35 cellular contexts compared by ENCODE assay signal in genomic region chrX:133391116-133391515, GRCh38. TPM values are rescaled to one million over a fixed set of nuclear protein-coding genes. Genes with fewer than 3 reads are reported as not detected.
A peak's percentile ranks its signal among the peaks of the same experiment; 100 is the strongest.
DNase-seq lines count a peak whose midpoint lies in the region; ATAC-seq, FAIRE-seq and TF ChIP-seq lines count a peak whose summit lies in the region.
"Had no signal": no experiment of that assay in that cellular context is flagged by ENCODE, and none has a peak within 500 bp of the region (broad histone marks: within the 10 kb centered on the region; RNA-seq: fewer than 3 reads in every experiment).

No MANE protein-coding gene starts in this region.

- H3K27me3 Mint-ChIP-seq in endodermal cell (ENCODE audit: insufficient read depth) (no peaks in the 10 kb centered on the region), neural progenitor cell (ENCODE audit: insufficient read depth, low read depth) (no peaks in the 10 kb centered on the region)
- peaks cover 9% of the 10 kb centered on the region for H3K27me3 Mint-ChIP-seq in CD8-positive, alpha-beta T cell (ENCODE audit: low read depth)
- H3K27me3 Mint-ChIP-seq: T-helper 17 cell had no signal

- H3K4me3 Mint-ChIP-seq in endodermal cell (peak overlapping the region; percentile 7), neural progenitor cell (peak overlapping the region; percentile 59)
- no peak overlapping the region for H3K4me3 Mint-ChIP-seq in CD8-positive, alpha-beta T cell
- H3K4me3 Mint-ChIP-seq: activated naive CD8-positive, alpha-beta T cell treated with anti-CD3 and anti-CD28 coated beads, Interleukin-2, amount 10 ng/mL, durations not matched to agents 7 days and 5 days; CD8-positive, alpha-beta memory T cell; HFFc6; naive B cell; T-helper 17 cell had no signal

- H3K4me1 ChIP-seq in endodermal cell (ENCODE audit: control insufficient read depth, insufficient read depth, low read length) (no peaks in the 10 kb centered on the region), neural progenitor cell (peaks cover 32% of the 10 kb centered on the region), kidney (ENCODE audit: control insufficient read depth in 1 of 2, insufficient read depth in 1 of 2, low read depth in 1 of 2, low read length in 2 of 2) (no peaks in the 10 kb centered on the region), A673 (ENCODE audit: insufficient read depth, low read length, poor library complexity, severe bottlenecking) (peaks cover 8% of the 10 kb centered on the region)
- H3K4me1 ChIP-seq in CD8-positive, alpha-beta T cell (ENCODE audit: insufficient read depth, low read length), result no peaks in the 10 kb centered on the region
- H3K4me1 ChIP-seq: BE2C, uterus had no signal

- H4K20me1 ChIP-seq in neural progenitor cell (ENCODE audit: low read depth), result peaks cover 36% of the 10 kb centered on the region

- H3K27ac ChIP-seq in endodermal cell (ENCODE audit: low read depth, low read length), result peak overlapping the region; percentile 26
- H3K27ac ChIP-seq in neural progenitor cell, result no peak overlapping the region
- no peak overlapping the region for H3K27ac ChIP-seq in kidney (ENCODE audit: low read depth in 2 of 2, low read length in 2 of 2)
- H3K27ac ChIP-seq in CD8-positive, alpha-beta T cell (ENCODE audit: low read depth, low read length), result no peak overlapping the region
- H3K27ac ChIP-seq in A673 (ENCODE audit: low read depth, low read length, poor library complexity, severe bottlenecking), result no peak overlapping the region
- H3K27ac ChIP-seq: SK-N-MC, uterus had no signal

- peak overlapping the region; percentile 6 for H3K4me2 ChIP-seq in neural progenitor cell
- H3K4me2 ChIP-seq: smooth muscle cell had no signal

- POLR2A ChIA-PET in CD8-positive, alpha-beta T cell (lab: Charles Lee), result no interaction called here
- POLR2A ChIA-PET in A673 (lab: Charles Lee; ENCODE audit: low non-redundant PET), result no interaction called here

- H3K36me3 Mint-ChIP-seq in endodermal cell (ENCODE audit: low read depth) (peaks cover 61% of the 10 kb centered on the region), neural progenitor cell (no peaks in the 10 kb centered on the region)
- no peaks in the 10 kb centered on the region for H3K36me3 Mint-ChIP-seq in CD8-positive, alpha-beta T cell
- H3K36me3 Mint-ChIP-seq: activated naive CD8-positive, alpha-beta T cell treated with anti-CD3 and anti-CD28 coated beads, Interleukin-2, amount 10 ng/mL, durations not matched to agents 7 days and 5 days; CD8-positive, alpha-beta memory T cell; naive B cell had no signal

- intact Hi-C loops in kidney (cut with DNase I) (no loop called here), A673 (cut with micrococcal nuclease; ENCODE audit: unreplicated experiment) (no loop called here)
- intact Hi-C loops in CD8-positive, alpha-beta T cell (cut with DNase I, micrococcal nuclease), result no loop called here

- DNase-seq in Ammon's horn (ENCODE audit: low spot score), result peak; percentile 20
- DNase-seq in NCI-H1694 (lab: John Stamatoyannopoulos, UW), result peak; percentile 5
- no peak for DNase-seq in endodermal cell
- DNase-seq in neural progenitor cell (ENCODE audit: low spot score), result no peak
- DNase-seq in glomerular visceral epithelial cell (ENCODE audit: extremely low spot score), result no peak
- no peak for DNase-seq in kidney
- DNase-seq in CD8-positive, alpha-beta T cell, result no peak
- no peak for DNase-seq in A673 (ENCODE audit: low spot score)
- DNase-seq: activated CD4-positive, alpha-beta T cell treated with anti-CD3 and anti-CD28 coated beads, Interleukin-2, amount 50 U/mL, for 48 hours; activated gamma-delta T cell treated with Interleukin-2 at 50 U/mL for 16 hours; activated naive CD8-positive, alpha-beta T cell treated with anti-CD3 and anti-CD28 coated beads, Interleukin-2, amount 10 ng/mL, durations not matched to agents 7 days and 5 days; activated T-cell treated with anti-CD3 and anti-CD28 coated beads, Interleukin-2, amount 50 U/mL, for 48 hours; aorta; BE2C; CD8-positive, alpha-beta memory T cell; cortex of kidney; DMS79; effector memory CD4-positive, alpha-beta T cell; GF-D8; HFFc6; IMR-90; mesendoderm; naive B cell; NCI-H1436; NK-92 treated with Interleukin-12 subunit alpha and Interleukin-12 subunit beta, amount 100 ng/mL, for 24 hours; occipital lobe; stimulated activated naive CD4-positive, alpha-beta T cell treated with Interleukin-2 at 50 U/mL for 16 hours; T-helper 17 cell; uterus had no signal

- H3K9me3 ChIP-seq in endodermal cell (ENCODE audit: control insufficient read depth, low read length) (no peaks in the 10 kb centered on the region), neural progenitor cell (ENCODE audit: low read depth) (no peaks in the 10 kb centered on the region), kidney (ENCODE audit: control insufficient read depth in 1 of 2, low read length in 2 of 2) (no peaks in the 10 kb centered on the region), A673 (ENCODE audit: low read depth, low read length, poor library complexity, severe bottlenecking) (no peaks in the 10 kb centered on the region)
- no peaks in the 10 kb centered on the region for H3K9me3 ChIP-seq in CD8-positive, alpha-beta T cell (ENCODE audit: low read length)
- H3K9me3 ChIP-seq: BE2C, uterus had no signal

- H3K4me1 Mint-ChIP-seq in endodermal cell, result peaks cover 75% of the 10 kb centered on the region
- peaks cover 60% of the 10 kb centered on the region for H3K4me1 Mint-ChIP-seq in neural progenitor cell
- no peaks in the 10 kb centered on the region for H3K4me1 Mint-ChIP-seq in CD8-positive, alpha-beta T cell (ENCODE audit: low read depth)
- H3K4me1 Mint-ChIP-seq: activated naive CD8-positive, alpha-beta T cell treated with anti-CD3 and anti-CD28 coated beads, Interleukin-2, amount 10 ng/mL, durations not matched to agents 7 days and 5 days; CD8-positive, alpha-beta memory T cell; naive B cell; T-helper 17 cell had no signal

- 94% methylated on average over 2 of the region's 3 CpGs; no CpG with 5 or more reads in 1 of the 2 experiments for WGBS in endodermal cell (ENCODE audit: insufficient coverage in 1 of 2, insufficient read length in 1 of 2), 2 experiments

- BruUV-seq in A673 (replicated peaks; lab: Mats Ljungman, UMichigan), result no TSS peak

- no peaks in the 10 kb centered on the region for H3F3A ChIP-seq in neural progenitor cell (ENCODE audit: low read depth)

- H3K9ac ChIP-seq in endodermal cell (ENCODE audit: extremely low read depth, low read length, poor library complexity, severe bottlenecking), result no peak overlapping the region
- no peak overlapping the region for H3K9ac ChIP-seq in neural progenitor cell
- no peak overlapping the region for H3K9ac ChIP-seq in kidney (ENCODE audit: low read length in 2 of 2)

- FAIRE-seq in kidney (lab: Jason Lieb, UNC), result no peak
- FAIRE-seq: TTC549 had no signal

- H3K79me2 ChIP-seq in neural progenitor cell (ENCODE audit: low read depth), result peaks cover 90% of the 10 kb centered on the region

- H3K27ac Mint-ChIP-seq in endodermal cell, result peak overlapping the region; percentile 12
- peak overlapping the region; percentile 91 for H3K27ac Mint-ChIP-seq in neural progenitor cell
- H3K27ac Mint-ChIP-seq in CD8-positive, alpha-beta T cell, result no peak overlapping the region
- H3K27ac Mint-ChIP-seq: activated naive CD8-positive, alpha-beta T cell treated with anti-CD3 and anti-CD28 coated beads, Interleukin-2, amount 10 ng/mL, durations not matched to agents 7 days and 5 days; CD8-positive, alpha-beta memory T cell; HFFc6; naive B cell; T-helper 17 cell had no signal

- no peaks in the 10 kb centered on the region for H3K9me3 Mint-ChIP-seq in endodermal cell
- no peaks in the 10 kb centered on the region for H3K9me3 Mint-ChIP-seq in neural progenitor cell
- no peaks in the 10 kb centered on the region for H3K9me3 Mint-ChIP-seq in CD8-positive, alpha-beta T cell
- H3K9me3 Mint-ChIP-seq: activated naive CD8-positive, alpha-beta T cell treated with anti-CD3 and anti-CD28 coated beads, Interleukin-2, amount 10 ng/mL, durations not matched to agents 7 days and 5 days; CD8-positive, alpha-beta memory T cell had no signal

- H3K4me3 ChIP-seq in endodermal cell (ENCODE audit: low read length) (no peak overlapping the region), neural progenitor cell (no peak overlapping the region), kidney (ENCODE audit: low read length in 2 of 2) (no peak overlapping the region), A673 (ENCODE audit: low read depth, low read length, poor library complexity, severe bottlenecking) (no peak overlapping the region)
- no peak overlapping the region for H3K4me3 ChIP-seq in CD8-positive, alpha-beta T cell (ENCODE audit: low read depth, low read length)
- H3K4me3 ChIP-seq: SK-N-MC, smooth muscle cell, uterus had no signal

- H2AFZ ChIP-seq in neural progenitor cell (replicated peaks), result no peak overlapping the region

- no peaks in the 10 kb centered on the region for H3K27me3 ChIP-seq in endodermal cell (ENCODE audit: control insufficient read depth, insufficient read depth, low read length, poor library complexity, severe bottlenecking)
- H3K27me3 ChIP-seq in neural progenitor cell, result no peaks in the 10 kb centered on the region
- no peaks in the 10 kb centered on the region for H3K27me3 ChIP-seq in CD8-positive, alpha-beta T cell (ENCODE audit: insufficient read depth, low read length)
- peaks cover 9% of the 10 kb centered on the region for H3K27me3 ChIP-seq in A673 (replicated peaks; ENCODE audit: insufficient read depth, low read depth, low read length, poor library complexity)
- H3K27me3 ChIP-seq: BE2C, uterus had no signal

- TF ChIP-seq CTCF in endodermal cell (conservative IDR thresholded peaks at IDR 0.05) (no peak), neural progenitor cell (IDR thresholded peaks at IDR 0.05) (no peak), kidney (IDR thresholded peaks at IDR 0.05; ENCODE audit: borderline replicate concordance, extremely low read depth, insufficient read depth) (no peak), A673 (conservative IDR thresholded peaks at IDR 0.05; ENCODE audit: low read depth, low read length) (no peak)
- no peak for TF ChIP-seq CTCF in CD8-positive, alpha-beta T cell (IDR thresholded peaks at IDR 0.05)

- H3K36me3 ChIP-seq in endodermal cell (ENCODE audit: control insufficient read depth, insufficient read depth, low read length) (peaks cover 44% of the 10 kb centered on the region), neural progenitor cell (no peaks in the 10 kb centered on the region), kidney (ENCODE audit: control insufficient read depth in 1 of 2, insufficient read depth in 2 of 2, low read length in 2 of 2) (no peaks in the 10 kb centered on the region), A673 (ENCODE audit: insufficient read depth, low read length, poor library complexity, severe bottlenecking) (no peaks in the 10 kb centered on the region)
- H3K36me3 ChIP-seq in CD8-positive, alpha-beta T cell (ENCODE audit: insufficient read depth, low read length), result no peaks in the 10 kb centered on the region
- H3K36me3 ChIP-seq: BE2C, uterus had no signal

- no peak for ATAC-seq in CD8-positive, alpha-beta T cell
- ATAC-seq: activated CD4-positive, CD25-positive, alpha-beta regulatory T cell treated with anti-CD3 and anti-CD28 coated beads, Interleukin-2, amount 50 U/mL, for 24 hours; left lobe of liver; T-helper 17 cell had no signal

- CTCF ChIA-PET in CD8-positive, alpha-beta T cell (lab: Charles Lee), result no interaction called here
- CTCF ChIA-PET in A673 (lab: Charles Lee), result no interaction called here

RNA-seq across cellular contexts. Expression of gene GPC4, which starts 24.2 kb away (rescaled TPM):
- total RNA-seq in endodermal cell, result 100 to 1,000 TPM; 281 to 829 TPM
- polyA plus RNA-seq in endodermal cell (2013, experiment 1 of 2), result 119 TPM
- polyA plus RNA-seq in endodermal cell (2013, experiment 2 of 2), result 101 TPM
- 17.7 and 23.6 TPM in 2 replicates for total RNA-seq in neural progenitor cell (ENCODE audit: low replicate concordance)
- total RNA-seq in kidney, result 70.3 TPM
- 19.5 TPM for polyA plus RNA-seq in kidney (ENCODE audit: insufficient read depth, low read depth, low replicate concordance)
- not detected for total RNA-seq in CD8-positive, alpha-beta T cell
- 17.8 and 19.4 TPM in 2 replicates for total RNA-seq in A673 (2021)
- total RNA-seq: activated naive CD8-positive, alpha-beta T cell treated with anti-CD3 and anti-CD28 coated beads, Interleukin-2, amount 10 ng/mL, durations not matched to agents 7 days and 5 days; CD8-positive, alpha-beta memory T cell; HFFc6; NCI-H460; T-helper 17 cell had no signal
- polyA plus RNA-seq: CD8-positive, alpha-beta memory T cell had no signal

Comparison
In these comparisons a context has a peak if more than half of its experiments do, and no peak if none do; other contexts are left out.
1. DNase-seq: peak in Ammon's horn (single experiment) and NCI-H1694 (single experiment); none in endodermal cell (single experiment), neural progenitor cell (single experiment), glomerular visceral epithelial cell (single experiment), kidney (single experiment), CD8-positive, alpha-beta T cell (0 of 7) and A673 (single experiment).
2. RNA of gene GPC4, which starts 24.2 kb away (total RNA-seq): 281 to 829 TPM in endodermal cell, 70.3 TPM in kidney (single experiment), 17.7 to 23.6 TPM in neural progenitor cell and 17.8 to 19.4 TPM in A673; not detected in CD8-positive, alpha-beta T cell; every median in the first group is over 10 times any median in the second.